Comparison of ENCODE assay signal across 1 cellular context in genomic region chr6:37741757-37742400, GRCh38.
TF ChIP-seq lines count a peak whose summit lies in the region.

No MANE protein-coding gene starts in this region.

TF ChIP-seq in HepG2, 621 proteins besides CTCF, POLR2A, EP300 and RAD21 (continued from another document and continues in another):
- TF ChIP-seq THRA (CRISPR knock-in tag; IDR thresholded peaks at IDR 0.05; ENCODE audit: borderline replicate concordance) (no peak), ZNF772 (CRISPR knock-in tag; IDR thresholded peaks at IDR 0.05) (no peak), SOX6 (IDR thresholded peaks at IDR 0.05) (no peak), SOX6 (CRISPR knock-in tag; IDR thresholded peaks at IDR 0.05) (no peak), MLX (CRISPR knock-in tag; IDR thresholded peaks at IDR 0.05) (no peak), WIZ (CRISPR knock-in tag; IDR thresholded peaks at IDR 0.05) (no peak), SALL2 (CRISPR knock-in tag; IDR thresholded peaks at IDR 0.05) (no peak), CC2D1A (CRISPR knock-in tag; IDR thresholded peaks at IDR 0.05) (0 out of 2 replicates have a peak, but pooled peaks have one; percentile 53), CEBPG (CRISPR knock-in tag; IDR thresholded peaks at IDR 0.05) (no peak), KAT7 (CRISPR knock-in tag; IDR thresholded peaks at IDR 0.05; ENCODE audit: borderline replicate concordance) (no peak), ZBTB43 (CRISPR knock-in tag; conservative IDR thresholded peaks at IDR 0.05) (no peak), AHDC1 (CRISPR knock-in tag; IDR thresholded peaks at IDR 0.05; ENCODE audit: borderline replicate concordance) (no peak), KLF9 (CRISPR knock-in tag; IDR thresholded peaks at IDR 0.05; ENCODE audit: low read depth) (no peak), TAF1 (CRISPR knock-in tag; IDR thresholded peaks at IDR 0.05) (no peak), ZNF513 (CRISPR knock-in tag; conservative IDR thresholded peaks at IDR 0.05) (no peak), DMAP1 (CRISPR knock-in tag; IDR thresholded peaks at IDR 0.05) (no peak), XRCC5 (optimal IDR thresholded peaks at IDR 0.05; ENCODE audit: low read length) (peak; percentile 62), YEATS2 (CRISPR knock-in tag; IDR thresholded peaks at IDR 0.05; ENCODE audit: borderline replicate concordance) (no peak), ZNF256 (CRISPR knock-in tag; conservative IDR thresholded peaks at IDR 0.05) (no peak), PRDM10 (CRISPR knock-in tag; IDR thresholded peaks at IDR 0.05; ENCODE audit: low read depth) (no peak), RCOR2 (CRISPR knock-in tag; IDR thresholded peaks at IDR 0.05) (no peak), SP5 (CRISPR knock-in tag; IDR thresholded peaks at IDR 0.05; ENCODE audit: borderline replicate concordance, low read depth) (no peak), MLLT10 (CRISPR knock-in tag; IDR thresholded peaks at IDR 0.05) (no peak), HOXA7 (CRISPR knock-in tag; IDR thresholded peaks at IDR 0.05) (no peak), ZNF572 (CRISPR knock-in tag; IDR thresholded peaks at IDR 0.05) (0 out of 2 replicates have a peak, but pooled peaks have one; percentile 20), HOXA5 (CRISPR knock-in tag; IDR thresholded peaks at IDR 0.05) (0 out of 2 replicates have a peak, but pooled peaks have one; percentile 28), ZNF496 (CRISPR knock-in tag; IDR thresholded peaks at IDR 0.05; ENCODE audit: insufficient replicate concordance) (no peak), MED1 (CRISPR knock-in tag; IDR thresholded peaks at IDR 0.05) (0 out of 2 replicates have a peak, but pooled peaks have one; percentile 29), CAMTA2 (CRISPR knock-in tag; IDR thresholded peaks at IDR 0.05; ENCODE audit: borderline replicate concordance) (no peak), ESRRA (CRISPR knock-in tag; IDR thresholded peaks at IDR 0.05; ENCODE audit: low read depth) (no peak), CBFB (CRISPR knock-in tag; IDR thresholded peaks at IDR 0.05) (peak; percentile 15; the same call in 1 of the 2 replicates), XBP1 (CRISPR knock-in tag; IDR thresholded peaks at IDR 0.05) (no peak), ZNF709 (CRISPR knock-in tag; IDR thresholded peaks at IDR 0.05) (no peak), MYC (CRISPR knock-in tag; IDR thresholded peaks at IDR 0.05; ENCODE audit: borderline replicate concordance) (0 out of 2 replicates have a peak, but pooled peaks have one; percentile 22), ZNF142 (CRISPR knock-in tag; IDR thresholded peaks at IDR 0.05) (no peak), ZNF878 (CRISPR knock-in tag; IDR thresholded peaks at IDR 0.05) (no peak), ISL2 (CRISPR knock-in tag; IDR thresholded peaks at IDR 0.05) (peak; percentile 20; the same call in 1 of the 2 replicates)
- TF ChIP-seq, protein P1, sequence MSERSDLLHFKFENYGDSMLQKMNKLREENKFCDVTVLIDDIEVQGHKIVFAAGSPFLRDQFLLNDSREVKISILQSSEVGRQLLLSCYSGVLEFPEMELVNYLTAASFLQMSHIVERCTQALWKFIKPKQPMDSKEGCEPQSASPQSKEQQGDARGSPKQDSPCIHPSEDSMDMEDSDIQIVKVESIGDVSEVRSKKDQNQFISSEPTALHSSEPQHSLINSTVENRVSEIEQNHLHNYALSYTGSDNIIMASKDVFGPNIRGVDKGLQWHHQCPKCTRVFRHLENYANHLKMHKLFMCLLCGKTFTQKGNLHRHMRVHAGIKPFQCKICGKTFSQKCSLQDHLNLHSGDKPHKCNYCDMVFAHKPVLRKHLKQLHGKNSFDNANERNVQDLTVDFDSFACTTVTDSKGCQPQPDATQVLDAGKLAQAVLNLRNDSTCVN (CRISPR knock-in tag; IDR thresholded peaks at IDR 0.05; ENCODE audit: borderline replicate concordance): no peak
- TF ChIP-seq, protein P2, sequence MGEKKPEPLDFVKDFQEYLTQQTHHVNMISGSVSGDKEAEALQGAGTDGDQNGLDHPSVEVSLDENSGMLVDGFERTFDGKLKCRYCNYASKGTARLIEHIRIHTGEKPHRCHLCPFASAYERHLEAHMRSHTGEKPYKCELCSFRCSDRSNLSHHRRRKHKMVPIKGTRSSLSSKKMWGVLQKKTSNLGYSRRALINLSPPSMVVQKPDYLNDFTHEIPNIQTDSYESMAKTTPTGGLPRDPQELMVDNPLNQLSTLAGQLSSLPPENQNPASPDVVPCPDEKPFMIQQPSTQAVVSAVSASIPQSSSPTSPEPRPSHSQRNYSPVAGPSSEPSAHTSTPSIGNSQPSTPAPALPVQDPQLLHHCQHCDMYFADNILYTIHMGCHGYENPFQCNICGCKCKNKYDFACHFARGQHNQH (CRISPR knock-in tag; IDR thresholded peaks at IDR 0.05): peak; percentile 43; the same call in 1 of the 2 replicates
